ENCODE assay signal across 21 cellular contexts in genomic region chr15:61613729-61614128, GRCh38.
DNase-seq lines count a peak whose midpoint lies in the region; ATAC-seq, FAIRE-seq and TF ChIP-seq lines count a peak whose summit lies in the region.
"Had no signal": no experiment of that assay in that cellular context is flagged by ENCODE, and none has a peak within 500 bp of the region (broad histone marks: within the 10 kb centered on the region; RNA-seq: fewer than 3 reads in every experiment).

No MANE protein-coding gene starts in this region.

- H3K36me3 ChIP-seq in H1 (ENCODE audit: control insufficient read depth in 2 of 4, insufficient read depth in 4 of 4, low read length in 3 of 4) = no peaks in the 10 kb centered on the region
- H3K36me3 ChIP-seq: BE2C had no signal

- no peak overlapping the region for H2BK12ac ChIP-seq in H1 (ENCODE audit: low read depth, low read length)

- no peak overlapping the region for H2BK120ac ChIP-seq in H1 (replicated peaks; ENCODE audit: low read depth, low read length)

- no peak overlapping the region for H4K8ac ChIP-seq in H1 (ENCODE audit: extremely low read depth, insufficient read depth, low read length)

- no peak overlapping the region for H4K5ac ChIP-seq in H1 (ENCODE audit: insufficient read length, low read depth, low read length)

- no peak overlapping the region for H2BK20ac ChIP-seq in H1 (ENCODE audit: low read length)

- CTCF ChIA-PET in H1 (lab: Charles Lee; ENCODE audit: partially characterized antibody) = interaction anchor here (0.8 to 1.2 kb wide), 3 partner anchors 9 to 536 kb away, joined by 3 to 4 read pairs (median 4); no protein-coding TSS in a partner anchor

- H2BK5ac ChIP-seq in H1 (ENCODE audit: low read depth, low read length) = no peak overlapping the region

- no peak for TF ChIP-seq CTCF in AG10803 (conservative IDR thresholded peaks at IDR 0.05; ENCODE audit: low read length)
- TF ChIP-seq CTCF in H1 (IDR thresholded peaks at IDR 0.05; ENCODE audit: control extremely low read depth in 1 of 3, insufficient read depth in 1 of 3, low read depth in 1 of 3, low read length in 3 of 3) = no peak
- TF ChIP-seq CTCF in nephron progenitor cell (IDR thresholded peaks at IDR 0.05) = no peak

- H3K27ac ChIP-seq in H1 (ENCODE audit: low read depth, low read length) = no peak overlapping the region
- H3K27ac ChIP-seq: KMS-11 had no signal

- no peaks in the 10 kb centered on the region for H3K79me2 ChIP-seq in H1 (ENCODE audit: control insufficient read depth in 1 of 2, insufficient read depth in 2 of 2, low read length in 2 of 2)

- no peak overlapping the region for H3K9ac ChIP-seq in H1 (replicated peaks in 1 of 4; ENCODE audit: extremely low read depth in 1 of 4, low read depth in 3 of 4, low read length in 3 of 4)
- H3K9ac ChIP-seq: KMS-11 had no signal

- H3K4ac ChIP-seq in H1 (replicated peaks; ENCODE audit: insufficient read length, low read depth, low read length) = no peak overlapping the region

- no peak overlapping the region for H3K56ac ChIP-seq in H1 (replicated peaks; ENCODE audit: insufficient read length, low read depth, low read length)

- H2BK15ac ChIP-seq in H1 (ENCODE audit: low read length) = no peak overlapping the region

- H4K91ac ChIP-seq in H1 (replicated peaks; ENCODE audit: insufficient read length, low read length) = no peak overlapping the region

- peak; percentile 20 for DNase-seq in AG10803 (ENCODE audit: low read depth)
- DNase-seq in SW480 (ENCODE audit: low spot score) = peak; percentile 2
- no peak for DNase-seq in H1 (ENCODE audit: low read depth in 1 of 2, low spot score in 2 of 2)
- peak; percentile 39 for DNase-seq in kidney tubule cell (ENCODE audit: low spot score)
- DNase-seq in GF-D8 (lab: John Stamatoyannopoulos, UW) = no peak
- no peak for DNase-seq in GM19240 (ENCODE audit: insufficient read length, low spot score)
- no peak for DNase-seq in nephron progenitor cell
- DNase-seq: 8988T; BE2C; Caco-2; CD4-positive, CD25-positive, alpha-beta regulatory T cell; EL; H9; NCI-H1417; NCI-H187 treated with DMSO at 0.1 percent for 48 hours; NCI-H226; NCI-H524 had no signal

- no peak for TF ChIP-seq POLR2A in H1 (IDR thresholded peaks at IDR 0.05; ENCODE audit: control extremely low read depth in 1 of 2, low read depth in 2 of 2, low read length in 2 of 2)

- peaks cover 45% of the 10 kb centered on the region for H3K9me3 Mint-ChIP-seq in nephron progenitor cell

- no peaks in the 10 kb centered on the region for H3K4me1 Mint-ChIP-seq in nephron progenitor cell
- H3K4me1 Mint-ChIP-seq: CD4-positive, CD25-positive, alpha-beta regulatory T cell; H9 had no signal

- H3K4me2 ChIP-seq in H1 (ENCODE audit: insufficient read depth in 1 of 2, low read depth in 2 of 2, low read length in 2 of 2) = no peak overlapping the region
- H3K4me2 ChIP-seq: KMS-11 had no signal

- H3K79me1 ChIP-seq in H1 (ENCODE audit: low read depth, low read length) = no peaks in the 10 kb centered on the region

- no peak overlapping the region for H3K4me3 ChIP-seq in AG10803 (ENCODE audit: low read length)
- H3K4me3 ChIP-seq in H1 (ENCODE audit: extremely low read depth in 1 of 4, insufficient read depth in 2 of 4, low read depth in 3 of 4, low read length in 4 of 4) = no peak overlapping the region

- H3K14ac ChIP-seq in H1 (ENCODE audit: insufficient read length) = no peak overlapping the region

- no peak overlapping the region for H3K4me3 Mint-ChIP-seq in nephron progenitor cell
- H3K4me3 Mint-ChIP-seq: CD4-positive, CD25-positive, alpha-beta regulatory T cell; H9 had no signal

- POLR2A ChIA-PET in H1 (lab: Charles Lee; ENCODE audit: partially characterized antibody) = no interaction called here

- H3K36me3 Mint-ChIP-seq in nephron progenitor cell (ENCODE audit: low read depth) = peaks cover 22% of the 10 kb centered on the region
- H3K36me3 Mint-ChIP-seq: CD4-positive, CD25-positive, alpha-beta regulatory T cell had no signal

- H3K27ac Mint-ChIP-seq in nephron progenitor cell = no peak overlapping the region
- H3K27ac Mint-ChIP-seq: CD4-positive, CD25-positive, alpha-beta regulatory T cell; H9 had no signal

- H3K4me1 ChIP-seq in H1 (replicated peaks in 1 of 4; ENCODE audit: control insufficient read depth in 3 of 4, insufficient read depth in 4 of 4, low read length in 3 of 4) = no peaks in the 10 kb centered on the region
- H3K4me1 ChIP-seq: BE2C, Caco-2 had no signal

- no peaks in the 10 kb centered on the region for H3K27me3 ChIP-seq in H1 (replicated peaks in 1 of 4; ENCODE audit: control insufficient read depth in 3 of 4, extremely low read depth in 1 of 4, insufficient read depth in 3 of 4, low read length in 3 of 4)
- H3K27me3 ChIP-seq: BE2C had no signal

- no peak for ATAC-seq in GM18861 (IDR thresholded peaks at IDR 0.05; ENCODE audit: unreplicated experiment)

- H3K23ac ChIP-seq in H1 (ENCODE audit: insufficient read length) = no peak overlapping the region

- peaks cover 8% of the 10 kb centered on the region for H3K27me3 Mint-ChIP-seq in nephron progenitor cell (ENCODE audit: low read depth, poor library complexity)

- no peak for TF ChIP-seq EP300 in H1 (IDR thresholded peaks at IDR 0.05; ENCODE audit: borderline replicate concordance in 1 of 2, low read depth in 2 of 2, low read length in 2 of 2)

- TF ChIP-seq RAD21 in H1 (IDR thresholded peaks at IDR 0.05 in 1 of 2, conservative IDR thresholded peaks at IDR 0.05 in 1 of 2; ENCODE audit: low read depth in 2 of 2, low read length in 2 of 2) = no peak

- H3K18ac ChIP-seq in H1 (ENCODE audit: extremely low read depth, low read length) = no peak overlapping the region

- H3K23me2 ChIP-seq in H1 (ENCODE audit: low read depth, low read length) = no peaks in the 10 kb centered on the region

- H4K20me1 ChIP-seq in H1 (replicated peaks in 1 of 2; ENCODE audit: control insufficient read depth in 1 of 2, insufficient read depth in 2 of 2, low read length in 2 of 2) = no peaks in the 10 kb centered on the region

- 0 out of 4 replicates have a peak, but pooled peaks cover 0 to 3% of the 10 kb centered on the region in 2 experiments for H3K9me3 ChIP-seq in H1 (ENCODE audit: insufficient read depth in 2 of 2, low read depth in 1 of 2, low read length in 1 of 2)
- H3K9me3 ChIP-seq: BE2C, Caco-2 had no signal

- no peak overlapping the region for H2AFZ ChIP-seq in H1 (ENCODE audit: low read length)

- no peak overlapping the region for H2AK5ac ChIP-seq in H1 (ENCODE audit: low read depth, low read length)

- peak; percentile 13 for FAIRE-seq in H1 (lab: Jason Lieb, UNC)
- FAIRE-seq: GM12892, GM18507 had no signal

TF ChIP-seq in H1, 55 proteins besides CTCF, POLR2A, EP300 and RAD21 (continues in another document):
- TF ChIP-seq CEBPB (IDR thresholded peaks at IDR 0.05; ENCODE audit: low read depth, low read length) = no peak
- no peak for TF ChIP-seq HDAC6 (IDR thresholded peaks at IDR 0.05; ENCODE audit: low read depth, low read length)
- no peak for TF ChIP-seq BCL11A (IDR thresholded peaks at IDR 0.05; ENCODE audit: low read depth in 2 of 2, low read length in 2 of 2)

Comparison
In these comparisons a context has a peak if more than half of its experiments do, and no peak if none do; other contexts are left out.
1. DNase-seq: peak in AG10803 (single experiment), SW480 (single experiment) and kidney tubule cell (single experiment); none in H1 (0 of 2), GF-D8 (single experiment), GM19240 (single experiment) and nephron progenitor cell (single experiment).